Comparison of ENCODE assay signal across 16 cellular contexts in genomic region chr19:7618366-7618765, GRCh38. TPM values are rescaled to one million over a fixed set of nuclear protein-coding genes. Genes with fewer than 3 reads are reported as not detected.
DNase-seq lines count a peak whose midpoint lies in the region; ATAC-seq lines count a peak whose summit lies in the region.
"Had no signal": no experiment of that assay in that cellular context is flagged by ENCODE, and none has a peak within 500 bp of the region (broad histone marks: within the 10 kb centered on the region; RNA-seq: fewer than 3 reads in every experiment).

No MANE protein-coding gene starts in this region.

- H3K9me3 Mint-ChIP-seq in stimulated activated effector memory CD8-positive, alpha-beta T cell treated with anti-CD3 and anti-CD28 coated beads, Interleukin-12 subunit alpha, Interleukin-12 subunit beta, amount 100 ng/mL, for 72 hours: no peaks in the 10 kb centered on the region
- H3K9me3 Mint-ChIP-seq: activated T-helper 2 cell treated with anti-CD3 and anti-CD28 coated beads, Interferon-gamma antibody, Interleukin-2, Interleukin-4, amounts not matched to agents 10 μg/mL and 5 μg/mL and 100 μg/mL, durations not matched to agents 14 hours and 24 hours and 36 hours had no signal

- DNase-seq in NCI-H2029 treated with DMSO at 0.1 percent for 48 hours (lab: John Stamatoyannopoulos, UW) (peak; percentile 4), NCI-H2029 (lab: John Stamatoyannopoulos, UW) (no peak), SK-N-DZ (ENCODE audit: low spot score) (peak; percentile 35)
- no peak for DNase-seq in stimulated activated effector memory CD8-positive, alpha-beta T cell treated with anti-CD3 and anti-CD28 coated beads, Interleukin-12 subunit alpha, Interleukin-12 subunit beta, amount 100 ng/mL, for 72 hours (ENCODE audit: low spot score in 2 of 2)
- no peak for DNase-seq in stimulated activated CD4-positive, alpha-beta T cell treated with anti-CD3 and anti-CD28 coated beads, Interleukin-15, amount 100 ng/mL, for 24 hours
- DNase-seq: activated CD4-positive, alpha-beta T cell treated with anti-CD3 and anti-CD28 coated beads for 4 hours; foreskin melanocyte; KG1; SHP77; stimulated activated CD4-positive, alpha-beta T cell treated with anti-CD3 and anti-CD28 coated beads, Interleukin-4, amount 100 ng/mL, for 24 hours had no signal

- no peaks in the 10 kb centered on the region for H3K27me3 ChIP-seq in layer of hippocampus (ENCODE audit: control insufficient read depth, insufficient read depth, low read length)

- H3K27ac ChIP-seq in layer of hippocampus (ENCODE audit: low read depth, low read length): peak overlapping the region; percentile 65
- H3K27ac ChIP-seq: A549, parathyroid adenoma had no signal

- H3K36me3 Mint-ChIP-seq in stimulated activated effector memory CD8-positive, alpha-beta T cell treated with anti-CD3 and anti-CD28 coated beads, Interleukin-12 subunit alpha, Interleukin-12 subunit beta, amount 100 ng/mL, for 72 hours: peaks cover 52% of the 10 kb centered on the region

- no peak for ATAC-seq in stimulated activated effector memory CD8-positive, alpha-beta T cell treated with anti-CD3 and anti-CD28 coated beads, Interleukin-12 subunit alpha, Interleukin-12 subunit beta, amount 100 ng/mL, for 72 hours
- ATAC-seq in HG03565 (IDR thresholded peaks at IDR 0.05; ENCODE audit: unreplicated experiment): no peak
- no peak for ATAC-seq in GM21723 (IDR thresholded peaks at IDR 0.05; ENCODE audit: unreplicated experiment)
- ATAC-seq: A549 had no signal

- H3K4me3 Mint-ChIP-seq in stimulated activated effector memory CD8-positive, alpha-beta T cell treated with anti-CD3 and anti-CD28 coated beads, Interleukin-12 subunit alpha, Interleukin-12 subunit beta, amount 100 ng/mL, for 72 hours: no peak overlapping the region

- peak overlapping the region; percentile 79 for H3K27ac Mint-ChIP-seq in stimulated activated effector memory CD8-positive, alpha-beta T cell treated with anti-CD3 and anti-CD28 coated beads, Interleukin-12 subunit alpha, Interleukin-12 subunit beta, amount 100 ng/mL, for 72 hours
- H3K27ac Mint-ChIP-seq: activated T-helper 2 cell treated with anti-CD3 and anti-CD28 coated beads, Interferon-gamma antibody, Interleukin-2, Interleukin-4, amounts not matched to agents 10 μg/mL and 5 μg/mL and 100 μg/mL, durations not matched to agents 14 hours and 24 hours and 36 hours had no signal

- no peaks in the 10 kb centered on the region for H3K4me1 Mint-ChIP-seq in stimulated activated effector memory CD8-positive, alpha-beta T cell treated with anti-CD3 and anti-CD28 coated beads, Interleukin-12 subunit alpha, Interleukin-12 subunit beta, amount 100 ng/mL, for 72 hours

RNA-seq across cellular contexts. Expression of gene XAB2, which starts 11.0 kb away (rescaled TPM):
- 35.3 and 39.2 TPM in 2 replicates for polyA plus RNA-seq in SK-N-DZ (2014; cell fraction: cytosol; rRNA removed)
- polyA plus RNA-seq in SK-N-DZ (2014; cell fraction: nucleus; rRNA removed): 84.4 and 87.7 TPM in 2 replicates

RNA-seq across cellular contexts. Expression of gene PET100, which starts 11.2 kb away (rescaled TPM):
- polyA plus RNA-seq in SK-N-DZ (2014; cell fraction: cytosol; rRNA removed): 9.4 and 58.0 TPM in 2 replicates
- polyA plus RNA-seq in SK-N-DZ (2014; cell fraction: nucleus; rRNA removed): 9.5 and 56.6 TPM in 2 replicates

RNA-seq across cellular contexts. Expression of gene PCP2, which starts 15.2 kb away (rescaled TPM):
- polyA plus RNA-seq in SK-N-DZ (2014; cell fraction: cytosol; rRNA removed): not detected in 2 replicates
- polyA plus RNA-seq in SK-N-DZ (2014; cell fraction: nucleus; rRNA removed): not detected in 2 replicates

RNA-seq across cellular contexts. Expression of gene STXBP2, which starts 18.5 kb away (rescaled TPM):
- 0.58 and 0.74 TPM in 2 replicates for polyA plus RNA-seq in SK-N-DZ (2014; cell fraction: cytosol; rRNA removed)
- polyA plus RNA-seq in SK-N-DZ (2014; cell fraction: nucleus; rRNA removed): 4.6 and 6.9 TPM in 2 replicates

RNA-seq across cellular contexts. Expression of gene CAMSAP3, which starts 22.7 kb away (rescaled TPM):
- polyA plus RNA-seq in SK-N-DZ (2014; cell fraction: cytosol; rRNA removed): 2.9 and 5.4 TPM in 2 replicates
- 8.3 and 10.1 TPM in 2 replicates for polyA plus RNA-seq in SK-N-DZ (2014; cell fraction: nucleus; rRNA removed)

Comparison
In these comparisons a context has a peak if more than half of its experiments do, and no peak if none do; other contexts are left out.
1. DNase-seq: peak in NCI-H2029 treated with DMSO at 0.1 percent for 48 hours (single experiment) and SK-N-DZ (single experiment); none in NCI-H2029 (single experiment), stimulated activated effector memory CD8-positive, alpha-beta T cell treated with anti-CD3 and anti-CD28 coated beads, Interleukin-12 subunit alpha, Interleukin-12 subunit beta, amount 100 ng/mL, for 72 hours (0 of 2) and stimulated activated CD4-positive, alpha-beta T cell treated with anti-CD3 and anti-CD28 coated beads, Interleukin-15, amount 100 ng/mL, for 24 hours (single experiment).